Comparison of ENCODE assay signal across 10 cellular contexts in the genomic region with DNA sequence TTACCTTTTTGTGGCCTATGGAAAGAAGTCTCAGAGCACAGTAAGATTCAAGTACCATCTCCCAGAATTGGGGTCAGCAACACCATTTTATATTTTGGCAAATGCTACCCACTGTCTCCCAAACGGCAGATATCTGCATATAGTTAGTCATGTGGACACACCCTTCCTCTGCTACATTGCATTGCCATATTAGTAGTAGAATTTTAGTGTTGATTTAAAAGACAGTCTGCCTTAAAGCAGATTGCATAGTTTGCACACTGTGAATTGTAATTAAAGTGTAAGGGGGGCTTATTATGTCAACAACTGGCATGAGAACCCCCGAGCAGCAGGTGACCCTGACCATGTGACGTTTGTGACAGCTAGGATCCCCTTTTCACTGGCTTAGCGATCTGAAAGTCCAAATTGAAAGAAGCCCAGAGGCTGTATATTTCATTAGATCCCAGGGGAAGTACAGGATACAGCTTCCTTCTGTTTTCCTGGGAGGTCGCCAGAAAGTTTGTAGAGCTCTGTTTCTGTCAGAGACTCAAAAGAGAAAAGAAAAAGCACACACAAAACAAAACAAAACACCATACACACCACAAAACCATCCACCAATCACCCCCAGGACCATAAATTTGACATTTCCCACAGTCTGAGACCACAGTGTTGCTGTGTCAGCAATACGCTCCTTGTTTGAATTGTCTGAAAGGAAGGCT.
DNase-seq lines count a peak whose midpoint lies in the region; ATAC-seq and TF ChIP-seq lines count a peak whose summit lies in the region.
"Had no signal": no experiment of that assay in that cellular context is flagged by ENCODE, and none has a peak within 500 bp of the region (broad histone marks: within the 10 kb centered on the region; RNA-seq: fewer than 3 reads in every experiment).

No MANE protein-coding gene starts in this region.

- intact Hi-C loops in right lobe of liver (cut with DNase I) = no loop called here

- peaks cover 15% of the 10 kb centered on the region for H3K27me3 Mint-ChIP-seq in activated T-cell treated with anti-CD3 and anti-CD28 coated beads, Interleukin-2, amount 50 U/mL, for 24 hours
- no peaks in the 10 kb centered on the region for H3K27me3 Mint-ChIP-seq in central memory CD8-positive, alpha-beta T cell

- DNase-seq in activated T-cell treated with anti-CD3 and anti-CD28 coated beads, Interleukin-2, amount 50 U/mL, for 24 hours = no peak
- DNase-seq in activated T-cell treated with anti-CD3 and anti-CD28 coated beads, Interleukin-2, amount 50 U/mL, for 1 hour = no peak
- DNase-seq in central memory CD8-positive, alpha-beta T cell (ENCODE audit: low spot score in 2 of 2) = no peak
- no peak for DNase-seq in right lobe of liver
- no peak for DNase-seq in upper lobe of left lung
- no peak for DNase-seq in ecto neural progenitor cell (ENCODE audit: low spot score)
- no peak for DNase-seq in NCI-H2196 treated with DMSO at 0.1 percent for 48 hours (lab: John Stamatoyannopoulos, UW; ENCODE audit: unreplicated experiment)
- DNase-seq: DND-41 had no signal

- H3K9me3 ChIP-seq in right lobe of liver (no peaks in the 10 kb centered on the region), upper lobe of left lung (no peaks in the 10 kb centered on the region)

- peak overlapping the region; percentile 15 for H3K4me3 Mint-ChIP-seq in activated T-cell treated with anti-CD3 and anti-CD28 coated beads, Interleukin-2, amount 50 U/mL, for 24 hours
- H3K4me3 Mint-ChIP-seq in central memory CD8-positive, alpha-beta T cell = peak overlapping the region; percentile 19
- H3K4me3 Mint-ChIP-seq: neural crest cell had no signal

- H3K4me1 ChIP-seq in right lobe of liver (peaks cover 0 to 22% (median 9%) of the 10 kb centered on the region in 4 donors), upper lobe of left lung (peaks cover 20 to 32% (median 29%) of the 10 kb centered on the region in 4 donors)

- H3K27me3 ChIP-seq in right lobe of liver (no peaks in the 10 kb centered on the region), upper lobe of left lung (no peaks in the 10 kb centered on the region)

- no peak for TF ChIP-seq EP300 in upper lobe of left lung (IDR thresholded peaks at IDR 0.05)

- peak; percentile 64 for ATAC-seq in central memory CD8-positive, alpha-beta T cell (replicated peaks; ENCODE audit: extremely low read depth, poor library complexity, severe bottlenecking)
- ATAC-seq in right lobe of liver (peak; percentile 32 to 53 (median 43)), upper lobe of left lung (ENCODE audit: low FRiP score in 2 of 2) (peak in 1 of 2 donors; percentile 66), HG02884 (IDR thresholded peaks at IDR 0.05; ENCODE audit: unreplicated experiment) (no peak)

- H3K27ac ChIP-seq in right lobe of liver (peak overlapping the region; percentile 19 to 69 (median 27)), upper lobe of left lung (peak overlapping the region; percentile 59 to 84 (median 75))

- H3K9me3 Mint-ChIP-seq in activated T-cell treated with anti-CD3 and anti-CD28 coated beads, Interleukin-2, amount 50 U/mL, for 24 hours = no peaks in the 10 kb centered on the region
- no peaks in the 10 kb centered on the region for H3K9me3 Mint-ChIP-seq in central memory CD8-positive, alpha-beta T cell
- H3K9me3 Mint-ChIP-seq: neural crest cell had no signal

- H3K27ac Mint-ChIP-seq in activated T-cell treated with anti-CD3 and anti-CD28 coated beads, Interleukin-2, amount 50 U/mL, for 24 hours = no peak overlapping the region
- peak overlapping the region; percentile 29 for H3K27ac Mint-ChIP-seq in central memory CD8-positive, alpha-beta T cell (ENCODE audit: low read depth)

- H3K36me3 ChIP-seq in right lobe of liver (no peaks in the 10 kb centered on the region), upper lobe of left lung (no peaks in the 10 kb centered on the region)

- peaks cover 24% of the 10 kb centered on the region for H3K4me1 Mint-ChIP-seq in activated T-cell treated with anti-CD3 and anti-CD28 coated beads, Interleukin-2, amount 50 U/mL, for 24 hours (ENCODE audit: low read depth)
- peaks cover 29% of the 10 kb centered on the region for H3K4me1 Mint-ChIP-seq in central memory CD8-positive, alpha-beta T cell

- no peak for TF ChIP-seq CTCF in right lobe of liver (IDR thresholded peaks at IDR 0.05)
- no peak for TF ChIP-seq CTCF in upper lobe of left lung (IDR thresholded peaks at IDR 0.05)

- H3K4me3 ChIP-seq in right lobe of liver = peak overlapping the region in 1 of 3 donors; percentile 3
- H3K4me3 ChIP-seq in upper lobe of left lung = peak overlapping the region in 3 of 4 donors; percentile 21 to 36 (median 32)

- no peaks in the 10 kb centered on the region for H3K36me3 Mint-ChIP-seq in activated T-cell treated with anti-CD3 and anti-CD28 coated beads, Interleukin-2, amount 50 U/mL, for 24 hours (ENCODE audit: low read depth)
- H3K36me3 Mint-ChIP-seq in central memory CD8-positive, alpha-beta T cell (ENCODE audit: insufficient read depth) = peaks cover 2% of the 10 kb centered on the region

- WGBS in right lobe of liver (ENCODE audit: insufficient coverage, low coverage, low lambda C conversion rate, missing lambda C conversion rate) = 45% methylated on average over 6 of the region's 6 CpGs
- WGBS in upper lobe of left lung, 2 donors = 29 to 36% methylated on average over 6 of the region's 6 CpGs

- TF ChIP-seq POLR2A in right lobe of liver (IDR thresholded peaks at IDR 0.05) (no peak), upper lobe of left lung (IDR thresholded peaks at IDR 0.05) (no peak)
